Comparison of ENCODE assay signal across 21 cellular contexts in genomic region chr9:121596515-121596914, GRCh38. TPM values are rescaled to one million over a fixed set of nuclear protein-coding genes. Genes with fewer than 3 reads are reported as not detected.
"Had no signal": no experiment of that assay in that cellular context is flagged by ENCODE, and none has a peak within 500 bp of the region (broad histone marks: within the 10 kb centered on the region; RNA-seq: fewer than 3 reads in every experiment).

No MANE protein-coding gene starts in this region.

- H3K4me3 ChIP-seq: breast epithelium, hepatocyte, tibial artery had no signal

- H3K4me3 Mint-ChIP-seq: activated CD4-positive, alpha-beta memory T cell treated with anti-CD3 and anti-CD28 coated beads for 36 hours; activated naive CD8-positive, alpha-beta T cell treated with anti-CD3 and anti-CD28 coated beads, Interleukin-2, amount 10 ng/mL, durations not matched to agents 7 days and 5 days; endodermal cell; immature natural killer cell; natural killer cell; stimulated activated naive CD8-positive, alpha-beta T cell treated with anti-CD3 and anti-CD28 coated beads, Interleukin-15, amount 100 ng/mL, for 72 hours; T-helper 17 cell had no signal

- H3K9me3 Mint-ChIP-seq: natural killer cell had no signal

- H3K4me1 Mint-ChIP-seq: immature natural killer cell had no signal

- H3K4me1 ChIP-seq: foreskin keratinocyte had no signal

- H3K27ac ChIP-seq: breast epithelium, foreskin keratinocyte, hepatocyte had no signal

- DNase-seq: activated CD4-positive, alpha-beta memory T cell treated with anti-CD3 and anti-CD28 coated beads for 36 hours; activated CD4-positive, alpha-beta T cell treated with anti-CD3 and anti-CD28 coated beads for 48 hours; activated CD4-positive, CD25-positive, alpha-beta regulatory T cell; activated naive CD4-positive, alpha-beta T cell treated with Interleukin-2 at 50 U/mL for 16 hours; activated naive CD8-positive, alpha-beta T cell treated with anti-CD3 and anti-CD28 coated beads, Interleukin-2, amount 10 ng/mL, durations not matched to agents 7 days and 5 days; activated T-cell treated with anti-CD3 and anti-CD28 coated beads, Interleukin-2, amount 50 U/mL, for 48 hours; amniotic stem cell; cerebellar nuclear complex; cortex of kidney; endodermal cell; foreskin keratinocyte; immature natural killer cell; left ventricle myocardium superior; midbrain; natural killer cell; retina; stimulated activated naive CD8-positive, alpha-beta T cell treated with anti-CD3 and anti-CD28 coated beads, Interleukin-15, amount 100 ng/mL, for 72 hours; T-helper 17 cell; tibial artery had no signal

- H3K27ac Mint-ChIP-seq: activated CD4-positive, alpha-beta memory T cell treated with anti-CD3 and anti-CD28 coated beads for 36 hours; activated naive CD8-positive, alpha-beta T cell treated with anti-CD3 and anti-CD28 coated beads, Interleukin-2, amount 10 ng/mL, durations not matched to agents 7 days and 5 days; endodermal cell; immature natural killer cell; natural killer cell; stimulated activated naive CD8-positive, alpha-beta T cell treated with anti-CD3 and anti-CD28 coated beads, Interleukin-15, amount 100 ng/mL, for 72 hours; T-helper 17 cell had no signal

- H3K4me2 ChIP-seq: hepatocyte had no signal

- H3K36me3 Mint-ChIP-seq: activated CD4-positive, alpha-beta memory T cell treated with anti-CD3 and anti-CD28 coated beads for 36 hours; natural killer cell had no signal

- H3K9me3 ChIP-seq: breast epithelium, tibial artery had no signal

- ATAC-seq: foreskin keratinocyte; left ventricle myocardium superior; natural killer cell; stimulated activated naive CD8-positive, alpha-beta T cell treated with anti-CD3 and anti-CD28 coated beads, Interleukin-15, amount 100 ng/mL, for 72 hours; T-helper 17 cell had no signal

RNA-seq across cellular contexts. Expression of gene DAB2IP, which starts 54.9 kb away (rescaled TPM):
- total RNA-seq: activated CD4-positive, alpha-beta memory T cell treated with anti-CD3 and anti-CD28 coated beads for 36 hours; T-helper 17 cell had no signal
